ENCODE assay signal across 8 cellular contexts in the genomic region with DNA sequence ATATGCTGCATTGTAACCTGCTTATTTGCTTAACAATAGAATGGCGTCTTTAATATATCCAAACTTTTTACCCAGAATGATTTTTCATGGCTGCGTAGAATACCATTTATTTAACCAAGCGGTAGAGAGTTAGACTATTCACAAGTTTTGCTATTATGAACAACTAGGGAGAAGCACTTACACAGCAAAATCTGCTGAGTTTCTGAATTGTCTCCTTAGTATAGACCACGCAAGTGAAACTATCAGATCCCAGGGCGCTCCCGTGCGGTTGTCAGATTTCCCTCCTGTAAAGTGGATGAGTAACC. TPM values are rescaled to one million over a fixed set of nuclear protein-coding genes. Genes with fewer than 3 reads are reported as not detected.
A peak's percentile ranks its signal among the peaks of the same experiment; 100 is the strongest.
DNase-seq lines count a peak whose midpoint lies in the region; ATAC-seq and TF ChIP-seq lines count a peak whose summit lies in the region.

No MANE protein-coding gene starts in this region.

- H4K5ac ChIP-seq in IMR-90 (ENCODE audit: low read depth, low read length), result no peak overlapping the region; the same call in 1 of the 2 replicates

- POLR2A ChIA-PET in IMR-90 (lab: Charles Lee; ENCODE audit: unreplicated experiment), result no interaction called here
- POLR2A ChIA-PET in MCF 10A (lab: Yijun Ruan, JAX), result no interaction called here

- H3K14ac ChIP-seq in IMR-90 (replicated peaks; ENCODE audit: low read depth, low read length), result no peak overlapping the region

- H2AK5ac ChIP-seq in IMR-90 (ENCODE audit: low read depth, low read length), result no peak overlapping the region; the same call in 1 of the 2 replicates

- H3K4me1 ChIP-seq in IMR-90 (ENCODE audit: control insufficient read depth, insufficient read depth, low read length), result peaks cover 9% of the 10 kb centered on the region; the same call in 1 of the 2 replicates

- H3K36me3 Mint-ChIP-seq in CD14-positive monocyte, result peaks cover 2 to 6% of the 10 kb centered on the region in 2 donors
- no peaks in the 10 kb centered on the region for H3K36me3 Mint-ChIP-seq in MCF 10A (ENCODE audit: insufficient read depth, unreplicated experiment)
- H3K36me3 Mint-ChIP-seq in naive B cell, result no peaks in the 10 kb centered on the region

- H3K23ac ChIP-seq in IMR-90 (ENCODE audit: low read depth, low read length), result no peak overlapping the region

- no peaks in the 10 kb centered on the region for H3K9me3 ChIP-seq in IMR-90 (ENCODE audit: control insufficient read depth, insufficient read depth, low read length)

- H3K4me3 ChIP-seq in IMR-90 (ENCODE audit: insufficient read depth, low read depth, low read length), result no peak overlapping the region

- H3K27me3 ChIP-seq in IMR-90 (ENCODE audit: control insufficient read depth, insufficient read depth, low read length), result no peaks in the 10 kb centered on the region

- no peak overlapping the region for H2BK5ac ChIP-seq in IMR-90 (ENCODE audit: low read depth, low read length, poor library complexity, severe bottlenecking)

- no peak for TF ChIP-seq POLR2A in IMR-90 (IDR thresholded peaks at IDR 0.05; ENCODE audit: low read depth, low read length)

- 0 out of 2 replicates have a peak, but pooled peaks cover under 1% of the 10 kb centered on the region for H3K9me1 ChIP-seq in IMR-90 (ENCODE audit: insufficient read depth, low read length)

- peak overlapping the region; percentile 48 for H2AK9ac ChIP-seq in IMR-90 (replicated peaks; ENCODE audit: low read depth, low read length, poor library complexity)

- H3K27ac Mint-ChIP-seq in CD14-positive monocyte (peak overlapping the region in 1 of 7 donors; percentile 38), MCF 10A (ENCODE audit: low read depth, unreplicated experiment) (no peak overlapping the region), naive B cell (peak overlapping the region in 2 of 6 donors; percentile 33 to 62)

- H3K4me1 Mint-ChIP-seq in CD14-positive monocyte (peaks cover 12% of the 10 kb centered on the region), MCF 10A (ENCODE audit: insufficient read depth, unreplicated experiment) (no peaks in the 10 kb centered on the region), naive B cell (peaks cover 9 to 17% (median 11%) of the 10 kb centered on the region in 3 donors)

- in situ Hi-C loops in IMR-90 (cut with MboI; ENCODE audit: low sequenced_read_pairs), result no loop called here

- H2BK20ac ChIP-seq in IMR-90 (ENCODE audit: low read depth, low read length), result no peak overlapping the region

- ATAC-seq in IMR-90 (ENCODE audit: low read depth) (no peak), naive B cell (ENCODE audit: low read depth in 2 of 2) (no peak)

- no peak overlapping the region for H3K27ac ChIP-seq in IMR-90 (ENCODE audit: insufficient read depth, low read length)

- H3K4me3 Mint-ChIP-seq in CD14-positive monocyte (peak overlapping the region; percentile 68 to 93), MCF 10A (ENCODE audit: unreplicated experiment) (peak overlapping the region; percentile 61), naive B cell (peak overlapping the region; percentile 78 to 90 (median 84))

- H3K9ac ChIP-seq in IMR-90 (ENCODE audit: low read depth, low read length), result no peak overlapping the region

- peak overlapping the region; percentile 45; the same call in 1 of the 2 replicates for H3K4ac ChIP-seq in IMR-90 (ENCODE audit: low read depth, low read length)

- no peak for TF ChIP-seq RAD21 in IMR-90 (IDR thresholded peaks at IDR 0.05; ENCODE audit: low read length)

- H3K56ac ChIP-seq in IMR-90 (ENCODE audit: extremely low read depth, insufficient read depth, low read length), result no peak overlapping the region

- no peaks in the 10 kb centered on the region for H3K36me3 ChIP-seq in IMR-90 (ENCODE audit: control insufficient read depth, insufficient read depth, low read length)

- H3K79me1 ChIP-seq in IMR-90 (ENCODE audit: low read depth in 1 of 2, low read length in 2 of 2), result no peaks in the 10 kb centered on the region

- CTCF ChIA-PET in IMR-90 (lab: Yijun Ruan, JAX), result no interaction called here
- CTCF ChIA-PET in MCF 10A (lab: Yijun Ruan, JAX), result interaction anchor here (0.7 to 2.4 kb wide), 8 partner anchors 11 to 379 kb away, joined by 3 to 17 read pairs (median 4); no protein-coding TSS in a partner anchor

- TF ChIP-seq CTCF in CD14-positive monocyte (IDR thresholded peaks at IDR 0.05) (no peak), IMR-90 (conservative IDR thresholded peaks at IDR 0.05; ENCODE audit: low read depth, low read length) (no peak), MCF 10A (IDR thresholded peaks at IDR 0.05; ENCODE audit: unreplicated experiment) (no peak)

- WGBS in IMR-90 (ENCODE audit: extremely low coverage in 2 of 2, insufficient read length in 1 of 2), 2 experiments, result 100% methylated on average over 1 of the region's 7 CpGs; no CpG with 5 or more reads in 1 of the 2 experiments

- H3K9me3 Mint-ChIP-seq in CD14-positive monocyte (peaks cover 0 to 6% (median 0%) of the 10 kb centered on the region in 7 donors), MCF 10A (ENCODE audit: unreplicated experiment) (no peaks in the 10 kb centered on the region), naive B cell (no peaks in the 10 kb centered on the region)

- no peak overlapping the region for H3K18ac ChIP-seq in IMR-90 (ENCODE audit: low read depth, low read length)

- dilution Hi-C loops in IMR-90 (cut with HindIII; ENCODE audit: low sequenced_read_pairs, unreplicated experiment), result no loop called here

- H3K27me3 Mint-ChIP-seq in CD14-positive monocyte (ENCODE audit: low read depth in 3 of 3) (peaks cover 35 to 74% (median 43%) of the 10 kb centered on the region in 3 donors), MCF 10A (ENCODE audit: insufficient read depth, unreplicated experiment) (peaks cover 6% of the 10 kb centered on the region), naive B cell (peaks cover 41 to 64% (median 50%) of the 10 kb centered on the region in 3 donors)

- H4K91ac ChIP-seq in IMR-90 (ENCODE audit: insufficient read depth, low read depth, low read length), result no peak overlapping the region

- BruUV-seq in IMR-90 (replicated peaks; lab: Mats Ljungman, UMichigan), result no TSS peak
- no TSS peak for BruUV-seq in MCF 10A (replicated peaks; lab: Mats Ljungman, UMichigan)

- H2BK120ac ChIP-seq in IMR-90 (ENCODE audit: low read depth, low read length), result no peak overlapping the region

- H4K8ac ChIP-seq in IMR-90 (ENCODE audit: low read depth in 2 of 2, low read length in 2 of 2), result peak overlapping the region; percentile 43 to 45; a peak in 2 of 4 replicates

- DNase-seq in CD14-positive monocyte (ENCODE audit: low spot score) (no peak), IMR-90 (no peak), MCF 10A (ENCODE audit: unreplicated experiment) (no peak), naive B cell (no peak), midbrain (lab: John Stamatoyannopoulos, UW) (no peak), Ammon's horn (ENCODE audit: low spot score) (no peak), A172 (ENCODE audit: low spot score) (no peak)
- DNase-seq in stimulated activated CD4-positive, alpha-beta T cell treated with anti-CD3 and anti-CD28 coated beads, Interleukin-15, amount 100 ng/mL, for 24 hours, result no peak

- H3K4me2 ChIP-seq in IMR-90 (ENCODE audit: low read depth, low read length), result no peak overlapping the region

- H2BK15ac ChIP-seq in IMR-90 (ENCODE audit: low read depth, low read length), result no peak overlapping the region

- H4K20me1 ChIP-seq in IMR-90 (ENCODE audit: insufficient read depth, low read length), result no peaks in the 10 kb centered on the region

- intact Hi-C loops in CD14-positive monocyte (cut with micrococcal nuclease), result loop anchor here in 1 of 2 donors (10.0 kb wide), 1 partner anchor 289 kb away; no protein-coding TSS in a partner anchor
- intact Hi-C loops in IMR-90 (cut with micrococcal nuclease), result loop anchor here (2.0 kb wide), 2 partner anchors 257 to 445 kb away; a partner anchor contains a TSS
- intact Hi-C loops in MCF 10A (cut with micrococcal nuclease), result loop anchor here (1.0 to 2.0 kb wide), 2 partner anchors 285 to 449 kb away; no protein-coding TSS in a partner anchor

- peak overlapping the region; percentile 86 for H2AFZ ChIP-seq in IMR-90 (replicated peaks; ENCODE audit: low read length, poor library complexity)

TF ChIP-seq in IMR-90, 13 proteins besides CTCF, POLR2A, EP300 and RAD21:
- TF ChIP-seq NFE2L2 (IDR thresholded peaks at IDR 0.05; ENCODE audit: low read depth, low read length) (no peak), SMC3 (IDR thresholded peaks at IDR 0.05; ENCODE audit: low read depth, low read length) (no peak), MXI1 (IDR thresholded peaks at IDR 0.05; ENCODE audit: borderline replicate concordance, low read depth, low read length) (no peak), RFX5 (IDR thresholded peaks at IDR 0.05; ENCODE audit: low read depth, low read length) (no peak), CEBPB (IDR thresholded peaks at IDR 0.05; ENCODE audit: low read depth, low read length) (no peak), MAZ (IDR thresholded peaks at IDR 0.05; ENCODE audit: borderline replicate concordance, low read depth, low read length) (no peak), RCOR1 (IDR thresholded peaks at IDR 0.05; ENCODE audit: insufficient replicate concordance, low read length) (no peak), FOS (IDR thresholded peaks at IDR 0.05; ENCODE audit: low read depth, low read length) (no peak), CHD1 (IDR thresholded peaks at IDR 0.05; ENCODE audit: low read depth, low read length) (no peak)
- TF ChIP-seq, protein P1, sequence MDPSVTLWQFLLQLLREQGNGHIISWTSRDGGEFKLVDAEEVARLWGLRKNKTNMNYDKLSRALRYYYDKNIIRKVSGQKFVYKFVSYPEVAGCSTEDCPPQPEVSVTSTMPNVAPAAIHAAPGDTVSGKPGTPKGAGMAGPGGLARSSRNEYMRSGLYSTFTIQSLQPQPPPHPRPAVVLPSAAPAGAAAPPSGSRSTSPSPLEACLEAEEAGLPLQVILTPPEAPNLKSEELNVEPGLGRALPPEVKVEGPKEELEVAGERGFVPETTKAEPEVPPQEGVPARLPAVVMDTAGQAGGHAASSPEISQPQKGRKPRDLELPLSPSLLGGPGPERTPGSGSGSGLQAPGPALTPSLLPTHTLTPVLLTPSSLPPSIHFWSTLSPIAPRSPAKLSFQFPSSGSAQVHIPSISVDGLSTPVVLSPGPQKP (IDR thresholded peaks at IDR 0.05; ENCODE audit: borderline replicate concordance, low read depth, low read length), result no peak

RNA-seq across cellular contexts. Expression of a gene that starts 12.6 kb away (rescaled TPM):
- polyA plus RNA-seq in CD14-positive monocyte (100 to 1,000 TPM; 138 to 152 TPM), IMR-90 (2012; rRNA removed) (56.1 and 62.8 TPM in 2 replicates), naive B cell (ENCODE audit: low read depth in 6 of 6) (100 to 1,000 TPM; 126 to 160 (median 139) TPM)
- total RNA-seq in IMR-90 (2012; rRNA removed) (48.0 and 53.2 TPM in 2 replicates), MCF 10A (2022) (41.6 and 53.7 TPM in 2 replicates)
- 34.3 and 54.9 TPM in 2 replicates for polyA plus RNA-seq in IMR-90 (2012; cell fraction: cytosol; rRNA removed)
- polyA plus RNA-seq in IMR-90 (2012; cell fraction: nucleus; rRNA removed; ENCODE audit: low replicate concordance), result 111 and 118 TPM in 2 replicates
- total RNA-seq in A172 (2014; rRNA removed; shearing (Covaris generic)), result 69.7 and 70.8 TPM in 2 replicates
